Comparison of ENCODE assay signal across 9 cellular contexts in the genomic region with DNA sequence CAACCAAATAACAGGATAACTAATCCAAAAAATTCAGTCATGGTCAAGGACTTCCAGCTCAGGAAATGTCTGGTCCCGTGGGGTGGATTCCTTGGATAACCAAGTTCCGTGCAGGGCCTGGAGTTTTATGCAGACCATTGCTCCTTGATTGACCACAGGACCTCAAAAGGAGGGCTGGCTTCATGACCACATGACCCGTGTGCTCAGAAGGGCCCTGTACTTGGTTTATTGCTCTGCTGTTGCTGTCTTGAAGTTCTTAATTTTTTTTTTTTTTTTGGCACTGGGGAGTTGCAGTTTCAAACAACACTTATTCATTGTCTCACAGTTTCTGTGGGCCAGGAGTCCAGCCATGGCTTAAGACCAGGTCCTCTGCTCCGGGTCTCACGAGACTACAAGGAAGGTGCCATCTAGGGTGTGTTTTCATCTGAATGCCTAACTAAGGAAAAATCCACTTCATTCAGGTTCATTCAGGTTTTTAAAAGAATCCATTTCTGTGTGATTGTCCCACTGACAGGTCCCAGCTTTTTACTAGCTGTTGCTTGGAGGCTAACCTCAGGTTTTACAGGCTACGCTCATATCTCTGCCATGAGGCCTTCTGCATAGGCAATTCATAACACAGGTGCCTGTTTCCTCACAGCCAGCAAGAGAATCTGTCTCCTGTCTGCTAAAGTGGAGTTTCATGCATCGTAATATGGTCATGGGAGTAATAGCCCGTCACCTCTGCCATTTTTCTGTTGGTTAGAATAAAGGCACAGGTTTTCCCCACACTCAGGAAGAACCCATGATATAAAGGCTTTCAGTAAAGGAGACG.
DNase-seq lines count a peak whose midpoint lies in the region; ATAC-seq and TF ChIP-seq lines count a peak whose summit lies in the region.
"Had no signal": no experiment of that assay in that cellular context is flagged by ENCODE, and none has a peak within 500 bp of the region (broad histone marks: within the 10 kb centered on the region; RNA-seq: fewer than 3 reads in every experiment).

No MANE protein-coding gene starts in this region.

- H4K20me1 ChIP-seq in Loucy (ENCODE audit: insufficient read depth, low read length, poor library complexity, severe bottlenecking) = no peaks in the 10 kb centered on the region

- no peaks in the 10 kb centered on the region for H3F3A ChIP-seq in Loucy (ENCODE audit: low read depth)

- H3K36me3 ChIP-seq in right atrium auricular region (peaks cover 5% of the 10 kb centered on the region), Loucy (ENCODE audit: insufficient read depth, low read length) (peaks cover 19% of the 10 kb centered on the region; the same call in 1 of the 2 replicates), psoas muscle (ENCODE audit: insufficient read depth in 1 of 2, low read depth in 1 of 2) (peaks cover 0 to 5% of the 10 kb centered on the region in 2 donors)

- H3K9me3 ChIP-seq in right atrium auricular region = no peaks in the 10 kb centered on the region
- H3K9me3 ChIP-seq in Loucy (ENCODE audit: insufficient read depth, low read depth, low read length) = no peaks in the 10 kb centered on the region
- H3K9me3 ChIP-seq in psoas muscle = no peaks in the 10 kb centered on the region
- H3K9me3 ChIP-seq: SJSA1 had no signal

- no peaks in the 10 kb centered on the region for H3K9me2 ChIP-seq in Loucy (replicated peaks; ENCODE audit: low read depth, low read length)

- peak overlapping the region; percentile 14 for H3K4me2 ChIP-seq in Loucy (ENCODE audit: low read depth, low read length, poor library complexity, severe bottlenecking)

- TF ChIP-seq CTCF in right atrium auricular region (IDR thresholded peaks at IDR 0.05) (no peak), Loucy (conservative IDR thresholded peaks at IDR 0.05; ENCODE audit: low read length) (no peak), psoas muscle (IDR thresholded peaks at IDR 0.05) (no peak)

- peak; percentile 22 for ATAC-seq in left ventricle myocardium superior
- ATAC-seq in psoas muscle = no peak
- no peak for ATAC-seq in HG02870 (IDR thresholded peaks at IDR 0.05; ENCODE audit: unreplicated experiment)

- no peak overlapping the region for H2AFZ ChIP-seq in Loucy (ENCODE audit: low read length)

- H3K27me3 ChIP-seq in right atrium auricular region (no peaks in the 10 kb centered on the region), Loucy (ENCODE audit: insufficient read depth, low read length, poor library complexity, severe bottlenecking) (no peaks in the 10 kb centered on the region), psoas muscle (ENCODE audit: insufficient read depth in 3 of 3, low read length in 2 of 3) (no peaks in the 10 kb centered on the region)
- H3K27me3 ChIP-seq: SJSA1 had no signal

- no peak overlapping the region for H3K9ac ChIP-seq in Loucy (ENCODE audit: low read depth, low read length, poor library complexity, severe bottlenecking)

- H3K79me2 ChIP-seq in Loucy (ENCODE audit: insufficient read depth, low read length) = no peaks in the 10 kb centered on the region; the same call in 1 of the 2 replicates

- 65 to 75% (median 67%) methylated on average over 9 of the region's 9 CpGs for WGBS in psoas muscle, 3 donors

- intact Hi-C loops in left ventricle myocardium superior (cut with micrococcal nuclease) (no loop called here), psoas muscle (cut with DNase I) (no loop called here)

- DNase-seq in left ventricle myocardium superior = no peak
- no peak for DNase-seq in right atrium auricular region (ENCODE audit: low spot score)
- DNase-seq in islet precursor cell = peak; percentile 58
- no peak for DNase-seq in stimulated activated CD8-positive, alpha-beta memory T cell treated with anti-CD3 and anti-CD28 coated beads, Interleukin-4, amount 100 ng/mL, for 48 hours
- no peak for DNase-seq in psoas muscle
- no peak for DNase-seq in mesenteric fat pad (ENCODE audit: low spot score)

- no peak overlapping the region for H3K4me3 ChIP-seq in right atrium auricular region
- H3K4me3 ChIP-seq in Loucy (ENCODE audit: low read length, poor library complexity, severe bottlenecking) = no peak overlapping the region
- H3K4me3 ChIP-seq in psoas muscle = no peak overlapping the region
- H3K4me3 ChIP-seq: SJSA1 had no signal

- peaks cover 0 to 13% of the 10 kb centered on the region in 2 donors for H3K4me1 ChIP-seq in right atrium auricular region
- H3K4me1 ChIP-seq in Loucy (ENCODE audit: insufficient read depth, low read length, poor library complexity, severe bottlenecking) = peaks cover 20% of the 10 kb centered on the region
- H3K4me1 ChIP-seq in psoas muscle = no peaks in the 10 kb centered on the region

- H3K27ac ChIP-seq in right atrium auricular region (no peak overlapping the region), psoas muscle (no peak overlapping the region)
